ENCODE assay signal across 8 cellular contexts in genomic region chr19:37817180-37817911, GRCh38. TPM values are rescaled to one million over a fixed set of nuclear protein-coding genes. Genes with fewer than 3 reads are reported as not detected.
DNase-seq lines count a peak whose midpoint lies in the region; ATAC-seq lines count a peak whose summit lies in the region.

No MANE protein-coding gene starts in this region.

- H3K4me2 ChIP-seq in skeletal muscle satellite cell (ENCODE audit: low read length), result peak overlapping the region; percentile 72

- H3K27me3 Mint-ChIP-seq in central memory CD8-positive, alpha-beta T cell, result peaks cover 34% of the 10 kb centered on the region

- H3K9me3 ChIP-seq in skeletal muscle satellite cell (replicated peaks; ENCODE audit: low read length), result peaks cover 4% of the 10 kb centered on the region

- peaks cover under 1% of the 10 kb centered on the region for H3K27me3 ChIP-seq in skeletal muscle satellite cell (ENCODE audit: control insufficient read depth, insufficient read depth, low read length)

- H3K4me1 Mint-ChIP-seq in central memory CD8-positive, alpha-beta T cell, result no peaks in the 10 kb centered on the region

- H3K4me3 Mint-ChIP-seq in central memory CD8-positive, alpha-beta T cell, result no peak overlapping the region

- ATAC-seq in central memory CD8-positive, alpha-beta T cell (replicated peaks; ENCODE audit: extremely low read depth, poor library complexity, severe bottlenecking), result peak; percentile 28
- ATAC-seq in GM18858 (IDR thresholded peaks at IDR 0.05; ENCODE audit: unreplicated experiment), result no peak

- no peaks in the 10 kb centered on the region for H3K4me1 ChIP-seq in skeletal muscle satellite cell (ENCODE audit: control insufficient read depth, insufficient read depth, low read length)

- H3K9ac ChIP-seq in skeletal muscle satellite cell (ENCODE audit: low read depth, low read length), result no peak overlapping the region

- H3K9me3 Mint-ChIP-seq in central memory CD8-positive, alpha-beta T cell, result peaks cover 16% of the 10 kb centered on the region

- H3K27ac Mint-ChIP-seq in central memory CD8-positive, alpha-beta T cell (ENCODE audit: low read depth), result no peak overlapping the region

- H3K36me3 Mint-ChIP-seq in central memory CD8-positive, alpha-beta T cell (ENCODE audit: insufficient read depth), result no peaks in the 10 kb centered on the region

- peak overlapping the region; percentile 63 for H3K4me3 ChIP-seq in skeletal muscle satellite cell (ENCODE audit: low read length)

- no peaks in the 10 kb centered on the region for H3K36me3 ChIP-seq in skeletal muscle satellite cell (ENCODE audit: insufficient read depth, low read length)

- DNase-seq in DMS79 (lab: John Stamatoyannopoulos, UW) (peak; percentile 77), NCI-H774 (lab: John Stamatoyannopoulos, UW) (peak; percentile 7), inferior parietal cortex (ENCODE audit: extremely low spot score) (peak; percentile 57), NCI-H2107 (lab: John Stamatoyannopoulos, UW) (no peak), GM19238 (ENCODE audit: insufficient read length, low spot score) (no peak)
- DNase-seq in central memory CD8-positive, alpha-beta T cell (ENCODE audit: low spot score in 2 of 2), result no peak

RNA-seq across cellular contexts. Expression of gene ZNF573, which starts 38.0 kb away (rescaled TPM):
- total RNA-seq in skeletal muscle satellite cell (2012; rRNA removed), result 4.4 and 33.0 TPM in 2 replicates

Comparison
In these comparisons a context has a peak if more than half of its experiments do, and no peak if none do; other contexts are left out.
1. DNase-seq: peak in DMS79 (single experiment), NCI-H774 (single experiment) and inferior parietal cortex (single experiment); none in central memory CD8-positive, alpha-beta T cell (0 of 2), NCI-H2107 (single experiment) and GM19238 (single experiment).